Comparison of ENCODE assay signal across 9 cellular contexts in the genomic region with DNA sequence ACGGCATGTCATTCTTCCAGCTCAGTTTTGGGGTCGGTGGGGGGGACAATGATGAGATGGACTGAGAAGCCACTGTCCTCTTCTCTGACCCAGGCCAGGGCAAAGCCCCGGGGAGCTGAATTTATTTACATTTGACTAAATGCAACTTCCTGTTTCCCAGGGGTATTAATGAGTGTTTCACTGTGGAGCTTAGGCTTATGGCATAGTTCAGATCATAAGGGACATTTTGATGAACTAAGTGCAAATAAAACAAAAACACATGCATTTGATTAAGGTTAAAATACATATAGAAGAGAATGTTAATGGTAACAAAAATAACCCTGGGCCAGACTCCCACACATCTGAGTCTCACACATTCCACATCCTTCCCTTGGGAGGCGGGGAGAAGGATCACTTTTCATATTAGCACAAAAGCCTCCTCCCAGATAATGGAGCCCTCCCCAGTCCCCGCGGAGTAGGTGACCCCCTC.
DNase-seq lines count a peak whose midpoint lies in the region; ATAC-seq and TF ChIP-seq lines count a peak whose summit lies in the region.
"Had no signal": no experiment of that assay in that cellular context is flagged by ENCODE, and none has a peak within 500 bp of the region (broad histone marks: within the 10 kb centered on the region; RNA-seq: fewer than 3 reads in every experiment).

No MANE protein-coding gene starts in this region.

- H3K9me3 Mint-ChIP-seq in endothelial cell (ENCODE audit: unreplicated experiment), result no peaks in the 10 kb centered on the region

- DNase-seq in NCI-H2171 (lab: John Stamatoyannopoulos, UW) (peak; percentile 35), endothelial cell (ENCODE audit: low spot score) (no peak), retina (peak; percentile 61), GDM1 (lab: John Stamatoyannopoulos, UW) (no peak)
- DNase-seq in stimulated activated CD4-positive, alpha-beta T cell treated with anti-CD3 and anti-CD28 coated beads, Interleukin-2, amount 100 ng/mL, for 48 hours, result no peak
- DNase-seq: pancreas had no signal

- TF ChIP-seq CTCF in endothelial cell (IDR thresholded peaks at IDR 0.05; ENCODE audit: unreplicated experiment), result no peak

- peak; percentile 40 for ATAC-seq in GM18511 (IDR thresholded peaks at IDR 0.05; ENCODE audit: unreplicated experiment)
- no peak for ATAC-seq in GM19467 (IDR thresholded peaks at IDR 0.05; ENCODE audit: unreplicated experiment)
- no peak for ATAC-seq in HG03342 (IDR thresholded peaks at IDR 0.05; ENCODE audit: unreplicated experiment)

- peaks cover 2% of the 10 kb centered on the region for H3K27me3 Mint-ChIP-seq in endothelial cell (ENCODE audit: unreplicated experiment)

- H3K4me3 Mint-ChIP-seq in endothelial cell (ENCODE audit: unreplicated experiment), result no peak overlapping the region

- no peaks in the 10 kb centered on the region for H3K36me3 Mint-ChIP-seq in endothelial cell (ENCODE audit: low read depth, unreplicated experiment)

- H3K4me1 Mint-ChIP-seq in endothelial cell (ENCODE audit: unreplicated experiment), result peaks cover 54% of the 10 kb centered on the region

- peak overlapping the region; percentile 91 for H3K27ac Mint-ChIP-seq in endothelial cell (ENCODE audit: unreplicated experiment)

Comparison
In these comparisons a context has a peak if more than half of its experiments do, and no peak if none do; other contexts are left out.
1. DNase-seq: peak in NCI-H2171 (single experiment) and retina (single experiment); none in endothelial cell (single experiment), GDM1 (single experiment) and stimulated activated CD4-positive, alpha-beta T cell treated with anti-CD3 and anti-CD28 coated beads, Interleukin-2, amount 100 ng/mL, for 48 hours (0 of 2).